In the genomic region with DNA sequence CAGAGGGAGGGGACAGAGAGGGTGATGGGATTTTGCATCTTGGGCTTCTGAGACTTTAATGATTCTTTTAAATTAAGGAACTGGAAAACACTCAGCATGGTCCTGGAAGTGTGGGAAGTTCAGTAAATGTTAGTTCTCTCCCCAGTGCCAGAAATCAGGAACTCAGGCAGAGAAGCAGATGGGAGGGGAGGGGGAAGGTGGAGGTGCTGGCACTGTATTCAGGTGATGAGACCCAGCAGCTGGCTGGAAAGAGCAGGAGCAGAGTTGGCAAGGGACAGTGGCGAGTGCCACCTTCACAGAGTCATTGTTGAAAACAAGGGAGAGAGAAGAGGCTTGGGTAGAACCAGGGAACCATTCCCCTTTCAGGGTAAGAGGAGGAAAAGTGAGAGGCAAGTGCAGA, we compare ENCODE assay signal across 14 cellular contexts. TPM values are rescaled to one million over a fixed set of nuclear protein-coding genes. Genes with fewer than 3 reads are reported as not detected.
A peak's percentile ranks its signal among the peaks of the same experiment; 100 is the strongest.
DNase-seq lines count a peak whose midpoint lies in the region; ATAC-seq and TF ChIP-seq lines count a peak whose summit lies in the region.
"Had no signal": no experiment of that assay in that cellular context is flagged by ENCODE, and none has a peak within 500 bp of the region (broad histone marks: within the 10 kb centered on the region; RNA-seq: fewer than 3 reads in every experiment).

No MANE protein-coding gene starts in this region.

- H3K4me3 Mint-ChIP-seq in T-helper 17 cell (no peak overlapping the region), type B pancreatic cell (no peak overlapping the region)
- H3K4me3 Mint-ChIP-seq: activated B cell treated with CpG ODN at 0.5 μM for 24 hours had no signal

- intact Hi-C loops in heart left ventricle (cut with DNase I): loop anchor here in 6 of 10 donors (5.0 to 10.0 kb wide), 4 partner anchors 35 to 50 kb away; a partner anchor contains a TSS
- intact Hi-C loops in left ventricle myocardium superior (cut with micrococcal nuclease): no loop called here
- intact Hi-C loops in lower lobe of right lung (cut with DNase I): no loop called here

- H3K4me1 Mint-ChIP-seq in T-helper 17 cell: peaks cover 19% of the 10 kb centered on the region
- peaks cover 20% of the 10 kb centered on the region for H3K4me1 Mint-ChIP-seq in type B pancreatic cell (ENCODE audit: unreplicated experiment)

- H3K27ac Mint-ChIP-seq in T-helper 17 cell (peak overlapping the region; percentile 60), type B pancreatic cell (no peak overlapping the region)
- H3K27ac Mint-ChIP-seq: activated B cell treated with CpG ODN at 0.5 μM for 24 hours had no signal

- H3K27me3 Mint-ChIP-seq in T-helper 17 cell (no peaks in the 10 kb centered on the region), type B pancreatic cell (no peaks in the 10 kb centered on the region)
- H3K27me3 Mint-ChIP-seq: activated B cell treated with CpG ODN at 0.5 μM for 24 hours had no signal

- H3K9me3 ChIP-seq in heart left ventricle (peaks cover 0 to 5% (median 0%) of the 10 kb centered on the region in 12 donors), T-helper 17 cell (ENCODE audit: control insufficient read depth, low read length, poor library complexity, severe bottlenecking) (no peaks in the 10 kb centered on the region), lower lobe of right lung (no peaks in the 10 kb centered on the region), thymus (ENCODE audit: control insufficient read depth) (no peaks in the 10 kb centered on the region)

- H3K36me3 Mint-ChIP-seq in T-helper 17 cell (ENCODE audit: low read depth) (peaks cover 8% of the 10 kb centered on the region), type B pancreatic cell (peaks cover 3% of the 10 kb centered on the region)

- H3K4me1 ChIP-seq in heart left ventricle: peaks cover 12 to 90% (median 68%) of the 10 kb centered on the region in 12 donors
- H3K4me1 ChIP-seq in lower lobe of right lung: peaks cover 78% of the 10 kb centered on the region
- H3K4me1 ChIP-seq in thymus (ENCODE audit: control insufficient read depth, insufficient read depth, low read length): no peaks in the 10 kb centered on the region

- TF ChIP-seq CTCF in heart left ventricle (IDR thresholded peaks at IDR 0.05) (no peak), lower lobe of right lung (IDR thresholded peaks at IDR 0.05) (no peak), type B pancreatic cell (conservative IDR thresholded peaks at IDR 0.05) (no peak)

- H3K27ac ChIP-seq in heart left ventricle (peak overlapping the region in 11 of 12 donors; percentile 7 to 91 (median 50)), lower lobe of right lung (peak overlapping the region; percentile 51), thymus (ENCODE audit: low read depth) (peak overlapping the region; percentile 64)

- H3K27me3 ChIP-seq in heart left ventricle (no peaks in the 10 kb centered on the region), lower lobe of right lung (ENCODE audit: low read depth) (no peaks in the 10 kb centered on the region), thymus (ENCODE audit: control insufficient read depth, insufficient read depth) (no peaks in the 10 kb centered on the region)

- peaks cover 6% of the 10 kb centered on the region for H3K9me3 Mint-ChIP-seq in type B pancreatic cell
- H3K9me3 Mint-ChIP-seq: activated B cell treated with CpG ODN at 0.5 μM for 24 hours had no signal

- 69 to 90% (median 88%) methylated on average over 1 of the region's 1 CpG for WGBS in heart left ventricle, 4 donors
- 100% methylated on average over 1 of the region's 1 CpG for WGBS in thymus

- no peak overlapping the region for H3K4me3 ChIP-seq in heart left ventricle
- no peak overlapping the region for H3K4me3 ChIP-seq in lower lobe of right lung
- H3K4me3 ChIP-seq in thymus (ENCODE audit: low read length): no peak overlapping the region

- ATAC-seq in heart left ventricle (no peak), left ventricle myocardium superior (no peak), T-helper 17 cell (no peak), lower lobe of right lung (no peak), HG03108 (IDR thresholded peaks at IDR 0.05; ENCODE audit: unreplicated experiment) (no peak)

- no peak for TF ChIP-seq POLR2A in heart left ventricle (IDR thresholded peaks at IDR 0.05)

- DNase-seq in heart left ventricle (no peak), left ventricle myocardium superior (no peak), T-helper 17 cell (no peak), lower lobe of right lung (no peak), type B pancreatic cell (ENCODE audit: extremely low spot score, unreplicated experiment) (no peak), NCI-H1105 (lab: John Stamatoyannopoulos, UW) (no peak)
- DNase-seq: activated B cell treated with CpG ODN at 0.5 μM for 24 hours; activated CD8-positive, alpha-beta memory T cell treated with anti-CD3 and anti-CD28 coated beads for 24 hours; hippocampal formation; SHP77; stimulated activated CD4-positive, alpha-beta T cell treated with anti-CD3 and anti-CD28 coated beads, Interleukin-15, amount 100 ng/mL, for 24 hours; stimulated activated naive CD8-positive, alpha-beta T cell treated with anti-CD3 and anti-CD28 coated beads, Interleukin-15, Interleukin-2, amounts not matched to agents 100 U/mL and 50 U/mL, for 24 hours had no signal

- H3K36me3 ChIP-seq in heart left ventricle: no peaks in the 10 kb centered on the region
- H3K36me3 ChIP-seq in lower lobe of right lung: no peaks in the 10 kb centered on the region
- no peaks in the 10 kb centered on the region for H3K36me3 ChIP-seq in thymus (ENCODE audit: control insufficient read depth, insufficient read depth)

RNA-seq across cellular contexts. Expression of a gene that starts 46.9 kb away (rescaled TPM):
- 10 to 100 TPM; 22.9 to 52.1 (median 35.6) TPM for total RNA-seq in heart left ventricle
- 10 to 100 TPM; 11.9 to 18.2 TPM for polyA plus RNA-seq in heart left ventricle
- 34.9 TPM for total RNA-seq in left ventricle myocardium superior
- total RNA-seq in T-helper 17 cell: 10 to 100 TPM; 21.3 to 22.7 TPM
- 42.1 TPM for total RNA-seq in lower lobe of right lung
- polyA plus RNA-seq in thymus: 15.1 TPM
- 18.7 and 24.1 TPM in 2 replicates for total RNA-seq in type B pancreatic cell (ENCODE audit: low replicate concordance)

Comparison
In these comparisons a context has a peak if more than half of its experiments do, and no peak if none do; other contexts are left out.
1. intact Hi-C loops: an anchor here in heart left ventricle (5.0 to 10.0 kb wide); none called in left ventricle myocardium superior and lower lobe of right lung.